ENCODE assay signal across 10 cellular contexts in the genomic region with DNA sequence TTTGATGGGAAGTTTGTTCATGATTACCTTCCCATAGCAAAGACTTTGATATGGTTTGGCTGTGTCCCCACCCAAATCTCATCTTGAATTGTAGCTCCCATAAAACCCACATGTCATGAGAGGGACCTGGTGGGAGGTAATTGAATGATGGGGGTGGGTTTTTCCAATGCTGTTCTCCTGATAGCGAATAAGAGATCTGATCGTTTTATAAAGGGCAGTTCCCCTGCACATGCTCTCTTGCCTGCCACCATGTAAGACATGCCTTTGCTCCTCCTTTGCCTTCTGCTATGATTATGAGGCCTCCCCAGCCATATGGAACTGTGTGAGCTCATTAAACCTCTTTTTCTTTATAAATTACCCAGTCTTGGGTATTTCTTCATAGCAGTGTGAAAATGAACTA. TPM values are rescaled to one million over a fixed set of nuclear protein-coding genes. Genes with fewer than 3 reads are reported as not detected.
"Had no signal": no experiment of that assay in that cellular context is flagged by ENCODE, and none has a peak within 500 bp of the region (broad histone marks: within the 10 kb centered on the region; RNA-seq: fewer than 3 reads in every experiment).

No MANE protein-coding gene starts in this region.

RNA-seq across cellular contexts. Expression of a gene that starts 51.2 kb away (rescaled TPM):
- total RNA-seq: kidney epithelial cell; left ventricle myocardium inferior; left ventricle myocardium superior; lung microvascular endothelial cell; mononuclear cell; mucosa of gallbladder; myocyte; naive thymus-derived CD4-positive, alpha-beta T cell had no signal
- polyA plus RNA-seq: immature natural killer cell; mammary epithelial cell; naive thymus-derived CD4-positive, alpha-beta T cell had no signal
